Comparison of ENCODE assay signal across 31 cellular contexts in genomic region chr14:56676042-56676441, GRCh38.
"Had no signal": no experiment of that assay in that cellular context is flagged by ENCODE, and none has a peak within 500 bp of the region (broad histone marks: within the 10 kb centered on the region; RNA-seq: fewer than 3 reads in every experiment).

No MANE protein-coding gene starts in this region.

- H3K9me3 Mint-ChIP-seq: activated CD4-positive, alpha-beta memory T cell treated with anti-CD3 and anti-CD28 coated beads for 36 hours had no signal

- H3K4me3 ChIP-seq: ascending aorta, esophagus squamous epithelium, heart right ventricle, left ventricle myocardium inferior, psoas muscle, sigmoid colon, stomach, thyroid gland had no signal

- DNase-seq: activated CD4-positive, alpha-beta memory T cell treated with anti-CD3 and anti-CD28 coated beads for 36 hours; activated CD4-positive, alpha-beta T cell treated with anti-CD3 and anti-CD28 coated beads, Interleukin-2, amount 10 ng/mL, durations not matched to agents 24 days and 14 days; activated CD4-positive, CD25-positive, alpha-beta regulatory T cell treated with anti-CD3 and anti-CD28 coated beads, Interleukin-2, amount 50 U/mL, for 72 hours; activated CD8-positive, alpha-beta memory T cell treated with anti-CD3 and anti-CD28 coated beads, Interleukin-2, amount 50 U/mL, for 48 hours; activated gamma-delta T cell; activated naive CD4-positive, alpha-beta T cell treated with anti-CD3 and anti-CD28 coated beads, Interleukin-2, amount 10 ng/mL, durations not matched to agents 7 days and 5 days; activated naive CD8-positive, alpha-beta T cell treated with anti-CD3 and anti-CD28 coated beads, Interleukin-2, amount 10 ng/mL, durations not matched to agents 7 days and 5 days; activated T-cell treated with anti-CD3 and anti-CD28 coated beads, Interleukin-2, amount 50 U/mL, for 24 hours; cortex of kidney; esophagus squamous epithelium; foreskin melanocyte; heart right ventricle; kidney glomerular epithelial cell; left ventricle myocardium inferior; mammary epithelial cell; naive thymus-derived CD4-positive, alpha-beta T cell; nucleus accumbens; psoas muscle; sigmoid colon; small intestine; stimulated activated CD4-positive, alpha-beta T cell treated with anti-CD3 and anti-CD28 coated beads, Interleukin-4, amount 100 ng/mL, for 24 hours; stimulated activated naive B cell treated with anti-CD40 and anti-IgM and Interleukin-4, amounts not matched to agents 10 μg/mL and 1 μg/mL and 100 μg/mL, for 72 hours; stomach; T-helper 17 cell; T1000; thyroid gland; WERI-Rb-1 had no signal

- H3K4me1 Mint-ChIP-seq: activated CD4-positive, alpha-beta T cell treated with anti-CD3 and anti-CD28 coated beads, Interleukin-2, amount 10 ng/mL, durations not matched to agents 24 days and 14 days; activated naive CD4-positive, alpha-beta T cell treated with anti-CD3 and anti-CD28 coated beads, Interleukin-2, amount 10 ng/mL, durations not matched to agents 7 days and 5 days; activated naive CD8-positive, alpha-beta T cell treated with anti-CD3 and anti-CD28 coated beads, Interleukin-2, amount 10 ng/mL, durations not matched to agents 7 days and 5 days; brain; mesothelial cell of epicardium; naive thymus-derived CD4-positive, alpha-beta T cell; stimulated activated naive B cell treated with anti-CD40 and anti-IgM and Interleukin-4, amounts not matched to agents 10 μg/mL and 1 μg/mL and 100 μg/mL, for 72 hours; T-helper 17 cell had no signal

- ATAC-seq: heart right ventricle; naive thymus-derived CD4-positive, alpha-beta T cell; psoas muscle; stimulated activated naive B cell treated with anti-CD40 and anti-IgM and Interleukin-4, amounts not matched to agents 10 μg/mL and 1 μg/mL and 100 μg/mL, for 72 hours; T-helper 17 cell had no signal

- H3K27ac Mint-ChIP-seq: activated CD4-positive, alpha-beta memory T cell treated with anti-CD3 and anti-CD28 coated beads for 36 hours; activated CD4-positive, alpha-beta T cell treated with anti-CD3 and anti-CD28 coated beads, Interleukin-2, amount 10 ng/mL, durations not matched to agents 24 days and 14 days; activated naive CD4-positive, alpha-beta T cell treated with anti-CD3 and anti-CD28 coated beads, Interleukin-2, amount 10 ng/mL, durations not matched to agents 7 days and 5 days; activated naive CD8-positive, alpha-beta T cell treated with anti-CD3 and anti-CD28 coated beads, Interleukin-2, amount 10 ng/mL, durations not matched to agents 7 days and 5 days; activated T-cell treated with anti-CD3 and anti-CD28 coated beads, Interleukin-2, amount 50 U/mL, for 24 hours; brain; mesothelial cell of epicardium; stimulated activated naive B cell treated with anti-CD40 and anti-IgM and Interleukin-4, amounts not matched to agents 10 μg/mL and 1 μg/mL and 100 μg/mL, for 72 hours; T-helper 17 cell had no signal

- H3K36me3 ChIP-seq: ascending aorta, esophagus squamous epithelium, heart right ventricle, left ventricle myocardium inferior, sigmoid colon, stomach, thyroid gland, WERI-Rb-1 had no signal

- H3K27ac ChIP-seq: ascending aorta, esophagus squamous epithelium, heart right ventricle, left ventricle myocardium inferior, parathyroid adenoma, psoas muscle, sigmoid colon, stomach, thyroid gland, WERI-Rb-1 had no signal

- H3K27me3 Mint-ChIP-seq: activated CD4-positive, alpha-beta memory T cell treated with anti-CD3 and anti-CD28 coated beads for 36 hours; activated CD4-positive, alpha-beta T cell treated with anti-CD3 and anti-CD28 coated beads, Interleukin-2, amount 10 ng/mL, durations not matched to agents 24 days and 14 days; activated naive CD4-positive, alpha-beta T cell treated with anti-CD3 and anti-CD28 coated beads, Interleukin-2, amount 10 ng/mL, durations not matched to agents 7 days and 5 days; activated T-cell treated with anti-CD3 and anti-CD28 coated beads, Interleukin-2, amount 50 U/mL, for 24 hours; brain; stimulated activated naive B cell treated with anti-CD40 and anti-IgM and Interleukin-4, amounts not matched to agents 10 μg/mL and 1 μg/mL and 100 μg/mL, for 72 hours; T-helper 17 cell had no signal

- H3K27me3 ChIP-seq: ascending aorta, esophagus squamous epithelium, heart right ventricle, sigmoid colon, stomach, thyroid gland had no signal

- H3K36me3 Mint-ChIP-seq: activated CD4-positive, alpha-beta memory T cell treated with anti-CD3 and anti-CD28 coated beads for 36 hours; activated naive CD4-positive, alpha-beta T cell treated with anti-CD3 and anti-CD28 coated beads, Interleukin-2, amount 10 ng/mL, durations not matched to agents 7 days and 5 days; activated naive CD8-positive, alpha-beta T cell treated with anti-CD3 and anti-CD28 coated beads, Interleukin-2, amount 10 ng/mL, durations not matched to agents 7 days and 5 days; mesothelial cell of epicardium; naive thymus-derived CD4-positive, alpha-beta T cell; stimulated activated naive B cell treated with anti-CD40 and anti-IgM and Interleukin-4, amounts not matched to agents 10 μg/mL and 1 μg/mL and 100 μg/mL, for 72 hours had no signal

- H3K4me3 Mint-ChIP-seq: activated CD4-positive, alpha-beta memory T cell treated with anti-CD3 and anti-CD28 coated beads for 36 hours; activated CD4-positive, alpha-beta T cell treated with anti-CD3 and anti-CD28 coated beads, Interleukin-2, amount 10 ng/mL, durations not matched to agents 24 days and 14 days; activated naive CD4-positive, alpha-beta T cell treated with anti-CD3 and anti-CD28 coated beads, Interleukin-2, amount 10 ng/mL, durations not matched to agents 7 days and 5 days; activated naive CD8-positive, alpha-beta T cell treated with anti-CD3 and anti-CD28 coated beads, Interleukin-2, amount 10 ng/mL, durations not matched to agents 7 days and 5 days; activated T-cell treated with anti-CD3 and anti-CD28 coated beads, Interleukin-2, amount 50 U/mL, for 24 hours; brain; mesothelial cell of epicardium; naive thymus-derived CD4-positive, alpha-beta T cell; stimulated activated naive B cell treated with anti-CD40 and anti-IgM and Interleukin-4, amounts not matched to agents 10 μg/mL and 1 μg/mL and 100 μg/mL, for 72 hours; T-helper 17 cell had no signal

- H2AFZ ChIP-seq: parathyroid adenoma had no signal

- H3K4me1 ChIP-seq: ascending aorta, esophagus squamous epithelium, heart right ventricle, left ventricle myocardium inferior, parathyroid adenoma, psoas muscle, sigmoid colon, stomach, thyroid gland had no signal

- H3K9me3 ChIP-seq: esophagus squamous epithelium, psoas muscle, thyroid gland had no signal

- H3K9ac ChIP-seq: parathyroid adenoma had no signal

- FAIRE-seq: small intestine had no signal
